In the genomic region with DNA sequence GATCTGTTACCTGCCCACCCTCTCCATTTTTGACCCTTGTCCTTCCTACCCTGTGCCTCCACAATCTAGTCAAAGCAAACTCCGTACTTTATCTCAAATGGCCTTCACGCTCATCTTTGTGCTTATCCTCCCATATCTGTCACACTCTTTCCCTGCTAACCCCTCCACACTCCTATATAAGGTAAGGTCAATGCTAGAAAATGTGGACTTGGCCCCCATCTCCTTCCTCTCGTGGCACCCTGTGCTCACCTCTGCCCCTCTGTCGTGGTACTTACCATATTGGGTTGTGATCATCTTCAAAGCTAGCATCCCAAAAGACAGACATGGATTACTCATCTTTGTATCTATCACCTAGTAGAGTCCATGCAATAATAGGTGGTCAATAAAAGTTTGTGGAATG, we compare ENCODE assay signal across 7 cellular contexts.
"Had no signal": no experiment of that assay in that cellular context is flagged by ENCODE, and none has a peak within 500 bp of the region (broad histone marks: within the 10 kb centered on the region; RNA-seq: fewer than 3 reads in every experiment).

No MANE protein-coding gene starts in this region.

- ATAC-seq: K562 had no signal

- H3K27ac ChIP-seq: HL-60, KMS-11 had no signal

- H3K4me3 ChIP-seq: K562 had no signal

- FAIRE-seq: HTR-8/SVneo, K562 had no signal

- H3K4me2 ChIP-seq: KMS-11 had no signal

- H3K9ac ChIP-seq: KMS-11 had no signal

- DNase-seq: IMR-90, KBM-7, KG1 had no signal
